In the genomic region with DNA sequence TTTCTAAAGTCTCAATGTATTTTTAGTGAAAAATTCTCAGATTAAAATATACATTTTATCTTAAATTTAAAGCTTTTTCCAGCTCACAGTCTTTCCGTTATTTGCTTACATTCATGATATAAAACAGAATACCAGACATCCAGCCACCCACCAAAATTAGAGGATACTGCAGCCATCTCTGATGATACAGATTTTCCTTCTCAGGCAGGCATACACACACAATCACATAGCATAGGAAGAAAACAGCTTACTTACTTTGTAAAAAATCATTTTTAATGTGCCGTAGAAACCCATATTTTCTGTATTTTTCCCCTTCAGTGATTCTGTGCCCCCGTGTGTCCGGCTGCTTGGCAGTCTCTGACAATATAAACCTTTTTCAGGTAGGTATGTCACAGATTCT, we compare ENCODE assay signal across 8 cellular contexts.
DNase-seq lines count a peak whose midpoint lies in the region; ATAC-seq and TF ChIP-seq lines count a peak whose summit lies in the region.

No MANE protein-coding gene starts in this region.

- H3K79me2 ChIP-seq in neural cell (replicated peaks; ENCODE audit: insufficient read depth, low read length), result peaks cover 35% of the 10 kb centered on the region

- no peaks in the 10 kb centered on the region for H4K20me1 ChIP-seq in neural cell (ENCODE audit: insufficient read depth)

- H3K4me3 ChIP-seq in Caco-2 (ENCODE audit: low read depth, low read length), result peak overlapping the region; percentile 19
- peak overlapping the region; percentile 72 for H3K4me3 ChIP-seq in coronary artery
- H3K4me3 ChIP-seq in neural cell (ENCODE audit: low read length), result peak overlapping the region; percentile 66
- H3K4me3 ChIP-seq in mucosa of descending colon, result no peak overlapping the region

- H3K9me2 ChIP-seq in neural cell (ENCODE audit: insufficient read depth, low read length), result no peaks in the 10 kb centered on the region

- BruUV-seq in Caco-2 (replicated peaks; lab: Mats Ljungman, UMichigan), result TSS peak; percentile 29

- no peak for TF ChIP-seq EP300 in neural cell (conservative IDR thresholded peaks at IDR 0.05; ENCODE audit: poor library complexity, severe bottlenecking)

- peak overlapping the region; percentile 41 for H3K27ac Mint-ChIP-seq in Caco-2 (ENCODE audit: unreplicated experiment)

- no peaks in the 10 kb centered on the region for H3K9me3 ChIP-seq in Caco-2
- no peaks in the 10 kb centered on the region for H3K9me3 ChIP-seq in neural cell (ENCODE audit: low read length)
- H3K9me3 ChIP-seq in mucosa of descending colon, result no peaks in the 10 kb centered on the region

- no peaks in the 10 kb centered on the region for H3K27me3 Mint-ChIP-seq in Caco-2 (ENCODE audit: insufficient read depth, unreplicated experiment)

- H3K36me3 ChIP-seq in Caco-2 (ENCODE audit: control insufficient read depth, insufficient read depth, low read length), result no peaks in the 10 kb centered on the region
- H3K36me3 ChIP-seq in neural cell (ENCODE audit: insufficient read depth, low read length), result no peaks in the 10 kb centered on the region
- H3K36me3 ChIP-seq in mucosa of descending colon (ENCODE audit: low read depth), result no peaks in the 10 kb centered on the region

- H3K4me1 Mint-ChIP-seq in Caco-2 (ENCODE audit: low read depth, unreplicated experiment), result peaks cover 15% of the 10 kb centered on the region

- H3F3A ChIP-seq in neural cell (ENCODE audit: insufficient read depth, low read length, poor library complexity, severe bottlenecking), result peaks cover 5% of the 10 kb centered on the region

- peak overlapping the region; percentile 66 for H3K9ac ChIP-seq in neural cell (ENCODE audit: low read length)

- H3K4me3 Mint-ChIP-seq in Caco-2 (ENCODE audit: unreplicated experiment), result peak overlapping the region; percentile 62

- H3K27ac ChIP-seq in coronary artery, result peak overlapping the region; percentile 47 to 79
- H3K27ac ChIP-seq in neural cell (ENCODE audit: low read length), result peak overlapping the region; percentile 79

- no peak for TF ChIP-seq RAD21 in neural cell (conservative IDR thresholded peaks at IDR 0.05)

- TF ChIP-seq CTCF in Caco-2 (IDR thresholded peaks at IDR 0.05; ENCODE audit: insufficient read depth in 1 of 2, low read depth in 1 of 2, low read length in 1 of 2, severe bottlenecking in 1 of 2, unreplicated experiment in 1 of 2), result no peak
- no peak for TF ChIP-seq CTCF in coronary artery (IDR thresholded peaks at IDR 0.05)
- TF ChIP-seq CTCF in neural cell (IDR thresholded peaks at IDR 0.05; ENCODE audit: poor library complexity, severe bottlenecking), result no peak
- no peak for TF ChIP-seq CTCF in mucosa of descending colon (IDR thresholded peaks at IDR 0.05)

- H3K4me2 ChIP-seq in neural cell (ENCODE audit: low read length), result peak overlapping the region; percentile 52

- DNase-seq in Caco-2 (no peak), coronary artery (ENCODE audit: low spot score) (no peak), SKM-1 treated with dmso at 0.1 percent for 144 hours (lab: John Stamatoyannopoulos, UW; ENCODE audit: unreplicated experiment) (no peak), mucosa of descending colon (no peak), NCI-H2107 (lab: John Stamatoyannopoulos, UW) (no peak)
- DNase-seq in stimulated activated CD4-positive, alpha-beta T cell treated with anti-CD3 and anti-CD28 coated beads, Interleukin-4, amount 100 ng/mL, for 1 hour, result no peak

- H3K27me3 ChIP-seq in Caco-2 (replicated peaks; ENCODE audit: control insufficient read depth, insufficient read depth, low read length) (no peaks in the 10 kb centered on the region), neural cell (ENCODE audit: insufficient read depth, low read depth, low read length) (no peaks in the 10 kb centered on the region)

- no peaks in the 10 kb centered on the region for H3K36me3 Mint-ChIP-seq in Caco-2 (ENCODE audit: insufficient read depth, unreplicated experiment)

- H2AFZ ChIP-seq in neural cell (ENCODE audit: low read depth, low read length), result peak overlapping the region; percentile 35

- ATAC-seq in HG03095 (IDR thresholded peaks at IDR 0.05; ENCODE audit: unreplicated experiment) (peak; percentile 9), mucosa of descending colon (no peak)

- peaks cover 13% of the 10 kb centered on the region for H3K4me1 ChIP-seq in Caco-2
- no peaks in the 10 kb centered on the region for H3K4me1 ChIP-seq in mucosa of descending colon (ENCODE audit: low read depth)

- POLR2A ChIA-PET in Caco-2 (lab: Charles Lee), result no interaction called here

- CTCF ChIA-PET in Caco-2 (lab: Charles Lee), result no interaction called here

- no peaks in the 10 kb centered on the region for H3K9me3 Mint-ChIP-seq in Caco-2 (ENCODE audit: unreplicated experiment)

- intact Hi-C loops in Caco-2 (cut with micrococcal nuclease; ENCODE audit: unreplicated experiment) (no loop called here), mucosa of descending colon (cut with DNase I, micrococcal nuclease) (no loop called here)

TF ChIP-seq in neural cell, 6 proteins besides CTCF, POLR2A, EP300 and RAD21:
- no peak for TF ChIP-seq SMC3 (conservative IDR thresholded peaks at IDR 0.05; ENCODE audit: poor library complexity)
- TF ChIP-seq, protein P1, sequence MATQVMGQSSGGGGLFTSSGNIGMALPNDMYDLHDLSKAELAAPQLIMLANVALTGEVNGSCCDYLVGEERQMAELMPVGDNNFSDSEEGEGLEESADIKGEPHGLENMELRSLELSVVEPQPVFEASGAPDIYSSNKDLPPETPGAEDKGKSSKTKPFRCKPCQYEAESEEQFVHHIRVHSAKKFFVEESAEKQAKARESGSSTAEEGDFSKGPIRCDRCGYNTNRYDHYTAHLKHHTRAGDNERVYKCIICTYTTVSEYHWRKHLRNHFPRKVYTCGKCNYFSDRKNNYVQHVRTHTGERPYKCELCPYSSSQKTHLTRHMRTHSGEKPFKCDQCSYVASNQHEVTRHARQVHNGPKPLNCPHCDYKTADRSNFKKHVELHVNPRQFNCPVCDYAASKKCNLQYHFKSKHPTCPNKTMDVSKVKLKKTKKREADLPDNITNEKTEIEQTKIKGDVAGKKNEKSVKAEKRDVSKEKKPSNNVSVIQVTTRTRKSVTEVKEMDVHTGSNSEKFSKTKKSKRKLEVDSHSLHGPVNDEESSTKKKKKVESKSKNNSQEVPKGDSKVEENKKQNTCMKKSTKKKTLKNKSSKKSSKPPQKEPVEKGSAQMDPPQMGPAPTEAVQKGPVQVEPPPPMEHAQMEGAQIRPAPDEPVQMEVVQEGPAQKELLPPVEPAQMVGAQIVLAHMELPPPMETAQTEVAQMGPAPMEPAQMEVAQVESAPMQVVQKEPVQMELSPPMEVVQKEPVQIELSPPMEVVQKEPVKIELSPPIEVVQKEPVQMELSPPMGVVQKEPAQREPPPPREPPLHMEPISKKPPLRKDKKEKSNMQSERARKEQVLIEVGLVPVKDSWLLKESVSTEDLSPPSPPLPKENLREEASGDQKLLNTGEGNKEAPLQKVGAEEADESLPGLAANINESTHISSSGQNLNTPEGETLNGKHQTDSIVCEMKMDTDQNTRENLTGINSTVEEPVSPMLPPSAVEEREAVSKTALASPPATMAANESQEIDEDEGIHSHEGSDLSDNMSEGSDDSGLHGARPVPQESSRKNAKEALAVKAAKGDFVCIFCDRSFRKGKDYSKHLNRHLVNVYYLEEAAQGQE (IDR thresholded peaks at IDR 0.05; ENCODE audit: borderline replicate concordance), result no peak
